1 cellular context compared by ENCODE assay signal in genomic region chr2:237760506-237761502, GRCh38.
TF ChIP-seq lines count a peak whose summit lies in the region.

No MANE protein-coding gene starts in this region.

TF ChIP-seq in IMR-90, 13 proteins besides CTCF, POLR2A, EP300 and RAD21:
- no peak for TF ChIP-seq SMC3 (IDR thresholded peaks at IDR 0.05; ENCODE audit: low read depth, low read length)
- TF ChIP-seq CHD1 (IDR thresholded peaks at IDR 0.05; ENCODE audit: low read depth, low read length) = no peak
- no peak for TF ChIP-seq BHLHE40 (IDR thresholded peaks at IDR 0.05; ENCODE audit: low read depth, low read length)
- no peak for TF ChIP-seq RCOR1 (IDR thresholded peaks at IDR 0.05; ENCODE audit: insufficient replicate concordance, low read length)
- no peak for TF ChIP-seq FOS (IDR thresholded peaks at IDR 0.05; ENCODE audit: low read depth, low read length)
- no peak for TF ChIP-seq MXI1 (IDR thresholded peaks at IDR 0.05; ENCODE audit: borderline replicate concordance, low read depth, low read length)
- TF ChIP-seq NFE2L2 (IDR thresholded peaks at IDR 0.05; ENCODE audit: low read depth, low read length) = no peak
- no peak for TF ChIP-seq RFX5 (IDR thresholded peaks at IDR 0.05; ENCODE audit: low read depth, low read length)
- no peak for TF ChIP-seq MAZ (IDR thresholded peaks at IDR 0.05; ENCODE audit: borderline replicate concordance, low read depth, low read length)
- no peak for TF ChIP-seq MAFK (IDR thresholded peaks at IDR 0.05; ENCODE audit: low read depth, low read length)
TF ChIP-seq in IMR-90: peak in this region for 0.
